In the genomic region with DNA sequence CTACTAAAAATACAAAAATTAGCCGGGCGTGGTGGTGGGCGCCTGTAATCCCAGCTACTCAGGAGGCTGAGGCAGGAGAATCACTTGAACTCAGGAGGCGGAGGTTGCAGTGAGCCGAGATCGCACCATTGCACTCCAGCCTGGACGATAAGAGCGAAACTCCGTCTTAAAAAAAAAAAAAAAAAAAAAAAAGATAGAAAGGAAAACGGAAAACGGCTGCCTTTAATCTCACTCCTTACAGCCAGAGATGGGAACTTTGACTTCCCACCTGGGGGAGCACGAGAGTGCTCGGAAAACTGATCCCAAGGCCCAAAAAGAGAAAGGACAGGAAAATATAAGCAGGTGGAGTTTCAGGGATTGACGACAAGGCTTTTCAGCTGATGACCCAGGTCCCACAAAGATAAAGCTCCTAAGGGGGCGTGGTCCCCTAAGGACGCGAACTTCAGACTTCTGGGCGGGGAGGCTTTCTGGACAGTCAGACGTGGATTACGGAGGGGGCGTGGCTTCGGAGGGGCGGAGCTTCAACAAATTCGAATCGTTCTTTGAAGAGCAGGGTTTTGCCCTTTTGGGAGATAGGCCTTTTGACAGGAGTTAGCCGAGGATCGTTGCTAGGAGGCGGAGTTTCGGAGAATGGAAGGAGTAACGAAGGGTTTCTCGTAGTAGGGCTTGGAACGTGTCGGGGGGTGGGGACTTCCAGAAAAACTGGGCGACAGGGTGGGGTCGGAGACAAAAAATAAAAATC, we compare ENCODE assay signal across 8 cellular contexts. TPM values are rescaled to one million over a fixed set of nuclear protein-coding genes. Genes with fewer than 3 reads are reported as not detected.
DNase-seq lines count a peak whose midpoint lies in the region; ATAC-seq, FAIRE-seq and TF ChIP-seq lines count a peak whose summit lies in the region.

No MANE protein-coding gene starts in this region.

- FAIRE-seq in A204.1 (lab: Jason Lieb, UNC) = peak; percentile 99

- peak overlapping the region; percentile 85 for H3K4me3 ChIP-seq in fibroblast of the aortic adventitia (ENCODE audit: low read depth, low read length)

- CTCF ChIA-PET in RWPE1 (lab: Yijun Ruan, JAX) = interaction anchor here (0.6 to 1.2 kb wide), 3 partner anchors 24 to 88 kb away, joined by 3 to 4 read pairs (median 3); no protein-coding TSS in a partner anchor

- TF ChIP-seq POLR2A in GM19193 (IDR thresholded peaks at IDR 0.05; ENCODE audit: extremely low read depth, insufficient read depth, insufficient read length) = peak; percentile 60

- intact Hi-C loops in activated T-helper 2 cell treated with anti-CD3 and anti-CD28 coated beads, Interferon-gamma antibody, Interleukin-2, Interleukin-4, amounts not matched to agents 10 μg/mL and 5 μg/mL and 100 μg/mL, durations not matched to agents 14 hours and 24 hours and 36 hours (cut with micrococcal nuclease) = loop anchor here (1.0 to 2.0 kb wide), 7 partner anchors 10 to 415 kb away; a partner anchor contains a TSS
- intact Hi-C loops in natural killer cell (cut with micrococcal nuclease) = loop anchor here (1.0 to 5.0 kb wide), 7 partner anchors 10 to 414 kb away; a partner anchor contains a TSS

- no peaks in the 10 kb centered on the region for H3K27me3 Mint-ChIP-seq in activated T-helper 2 cell treated with anti-CD3 and anti-CD28 coated beads, Interferon-gamma antibody, Interleukin-2, Interleukin-4, amounts not matched to agents 10 μg/mL and 5 μg/mL and 100 μg/mL, durations not matched to agents 14 hours and 24 hours and 36 hours (ENCODE audit: low read depth)
- H3K27me3 Mint-ChIP-seq in natural killer cell (ENCODE audit: low read depth in 2 of 2) = no peaks in the 10 kb centered on the region
- no peaks in the 10 kb centered on the region for H3K27me3 Mint-ChIP-seq in stimulated activated naive B cell treated with anti-CD40 and anti-IgM and Interleukin-4, amounts not matched to agents 10 μg/mL and 1 μg/mL and 100 μg/mL, for 72 hours

- POLR2A ChIA-PET in RWPE1 (lab: Yijun Ruan, JAX; ENCODE audit: low non-redundant PET) = interaction anchor here (0.7 to 3.9 kb wide), 6 partner anchors 10 to 415 kb away, joined by 3 to 24 read pairs (median 4); a partner anchor contains a TSS

- no peak overlapping the region for H3K4me3 Mint-ChIP-seq in activated T-helper 2 cell treated with anti-CD3 and anti-CD28 coated beads, Interferon-gamma antibody, Interleukin-2, Interleukin-4, amounts not matched to agents 10 μg/mL and 5 μg/mL and 100 μg/mL, durations not matched to agents 14 hours and 24 hours and 36 hours (ENCODE audit: low read depth)
- no peak overlapping the region for H3K4me3 Mint-ChIP-seq in natural killer cell
- H3K4me3 Mint-ChIP-seq in stimulated activated naive B cell treated with anti-CD40 and anti-IgM and Interleukin-4, amounts not matched to agents 10 μg/mL and 1 μg/mL and 100 μg/mL, for 72 hours = no peak overlapping the region

- no peaks in the 10 kb centered on the region for H3K9me3 Mint-ChIP-seq in activated T-helper 2 cell treated with anti-CD3 and anti-CD28 coated beads, Interferon-gamma antibody, Interleukin-2, Interleukin-4, amounts not matched to agents 10 μg/mL and 5 μg/mL and 100 μg/mL, durations not matched to agents 14 hours and 24 hours and 36 hours
- no peaks in the 10 kb centered on the region for H3K9me3 Mint-ChIP-seq in natural killer cell
- no peaks in the 10 kb centered on the region for H3K9me3 Mint-ChIP-seq in stimulated activated naive B cell treated with anti-CD40 and anti-IgM and Interleukin-4, amounts not matched to agents 10 μg/mL and 1 μg/mL and 100 μg/mL, for 72 hours

- TF ChIP-seq CTCF in RWPE1 (conservative IDR thresholded peaks at IDR 0.05; ENCODE audit: low read depth) (no peak), fibroblast of the aortic adventitia (IDR thresholded peaks at IDR 0.05; ENCODE audit: insufficient read depth, low read length) (peak; percentile 26), natural killer cell (IDR thresholded peaks at IDR 0.05) (no peak)

- DNase-seq in M059J (ENCODE audit: low read depth) = peak; percentile 100
- peak; percentile 84 for DNase-seq in RWPE1 (ENCODE audit: low spot score)
- peak; percentile 92 for DNase-seq in activated T-helper 2 cell treated with anti-CD3 and anti-CD28 coated beads, Interferon-gamma antibody, Interleukin-2, Interleukin-4, amounts not matched to agents 10 μg/mL and 5 μg/mL and 100 μg/mL, durations not matched to agents 14 hours and 24 hours and 36 hours (ENCODE audit: low spot score)
- DNase-seq in fibroblast of the aortic adventitia (ENCODE audit: low read depth) = peak; percentile 98
- peak; percentile 94 for DNase-seq in natural killer cell
- DNase-seq in stimulated activated naive B cell treated with anti-CD40 and anti-IgM and Interleukin-4, amounts not matched to agents 10 μg/mL and 1 μg/mL and 100 μg/mL, for 72 hours = peak; percentile 91

- peak; percentile 22 to 50 (median 30) for ATAC-seq in natural killer cell
- peak; percentile 30 to 35 for ATAC-seq in stimulated activated naive B cell treated with anti-CD40 and anti-IgM and Interleukin-4, amounts not matched to agents 10 μg/mL and 1 μg/mL and 100 μg/mL, for 72 hours (replicated peaks)

- peaks cover 36% of the 10 kb centered on the region for H3K4me1 Mint-ChIP-seq in activated T-helper 2 cell treated with anti-CD3 and anti-CD28 coated beads, Interferon-gamma antibody, Interleukin-2, Interleukin-4, amounts not matched to agents 10 μg/mL and 5 μg/mL and 100 μg/mL, durations not matched to agents 14 hours and 24 hours and 36 hours (ENCODE audit: low read depth)
- H3K4me1 Mint-ChIP-seq in natural killer cell = peaks cover 15 to 33% of the 10 kb centered on the region in 2 donors
- H3K4me1 Mint-ChIP-seq in stimulated activated naive B cell treated with anti-CD40 and anti-IgM and Interleukin-4, amounts not matched to agents 10 μg/mL and 1 μg/mL and 100 μg/mL, for 72 hours = peaks cover 37 to 49% of the 10 kb centered on the region in 2 donors

- H3K27ac ChIP-seq in RWPE1 = peak overlapping the region; percentile 100

- no peak overlapping the region for H3K27ac Mint-ChIP-seq in activated T-helper 2 cell treated with anti-CD3 and anti-CD28 coated beads, Interferon-gamma antibody, Interleukin-2, Interleukin-4, amounts not matched to agents 10 μg/mL and 5 μg/mL and 100 μg/mL, durations not matched to agents 14 hours and 24 hours and 36 hours
- H3K27ac Mint-ChIP-seq in natural killer cell = no peak overlapping the region
- H3K27ac Mint-ChIP-seq in stimulated activated naive B cell treated with anti-CD40 and anti-IgM and Interleukin-4, amounts not matched to agents 10 μg/mL and 1 μg/mL and 100 μg/mL, for 72 hours = no peak overlapping the region

- H3K36me3 Mint-ChIP-seq in activated T-helper 2 cell treated with anti-CD3 and anti-CD28 coated beads, Interferon-gamma antibody, Interleukin-2, Interleukin-4, amounts not matched to agents 10 μg/mL and 5 μg/mL and 100 μg/mL, durations not matched to agents 14 hours and 24 hours and 36 hours (ENCODE audit: low read depth) = peaks cover 33% of the 10 kb centered on the region
- no peaks in the 10 kb centered on the region for H3K36me3 Mint-ChIP-seq in natural killer cell
- peaks cover 20 to 30% of the 10 kb centered on the region in 2 donors for H3K36me3 Mint-ChIP-seq in stimulated activated naive B cell treated with anti-CD40 and anti-IgM and Interleukin-4, amounts not matched to agents 10 μg/mL and 1 μg/mL and 100 μg/mL, for 72 hours

RNA-seq across cellular contexts. Expression of a gene that starts 1.0 kb away (rescaled TPM):
- total RNA-seq in M059J (2014; rRNA removed; shearing (Covaris generic)) = 338 TPM in 2 replicates
- total RNA-seq in activated T-helper 2 cell treated with anti-CD3 and anti-CD28 coated beads, Interferon-gamma antibody, Interleukin-2, Interleukin-4, amounts not matched to agents 10 μg/mL and 5 μg/mL and 100 μg/mL, durations not matched to agents 14 hours and 24 hours and 36 hours = 169 and 178 TPM in 2 replicates
- 24.0 and 80.7 TPM in 2 replicates for total RNA-seq in fibroblast of the aortic adventitia (ENCODE audit: low replicate concordance)
- total RNA-seq in natural killer cell = 10 to 100 TPM in 2 of 3 donors, 1 to 10 TPM in 1; 8.5 to 13.0 (median 12.9) TPM

RNA-seq across cellular contexts. Expression of a gene that starts 3.0 kb away (rescaled TPM):
- total RNA-seq in M059J (2014; rRNA removed; shearing (Covaris generic)) = 64.4 and 84.5 TPM in 2 replicates
- 55.4 and 56.1 TPM in 2 replicates for total RNA-seq in activated T-helper 2 cell treated with anti-CD3 and anti-CD28 coated beads, Interferon-gamma antibody, Interleukin-2, Interleukin-4, amounts not matched to agents 10 μg/mL and 5 μg/mL and 100 μg/mL, durations not matched to agents 14 hours and 24 hours and 36 hours
- total RNA-seq in fibroblast of the aortic adventitia (ENCODE audit: low replicate concordance) (111 and 167 TPM in 2 replicates), natural killer cell (100 to 1,000 TPM in 1 of 3 donors, 10 to 100 TPM in 2; 94.6 to 112 (median 96.8) TPM)

RNA-seq across cellular contexts. Expression of a gene that starts 9.6 kb away (rescaled TPM):
- total RNA-seq in M059J (2014; rRNA removed; shearing (Covaris generic)) = 32.2 and 44.4 TPM in 2 replicates
- total RNA-seq in activated T-helper 2 cell treated with anti-CD3 and anti-CD28 coated beads, Interferon-gamma antibody, Interleukin-2, Interleukin-4, amounts not matched to agents 10 μg/mL and 5 μg/mL and 100 μg/mL, durations not matched to agents 14 hours and 24 hours and 36 hours = 54.9 and 60.2 TPM in 2 replicates
- total RNA-seq in fibroblast of the aortic adventitia (ENCODE audit: low replicate concordance) = 5.2 and 17.7 TPM in 2 replicates
- total RNA-seq in natural killer cell = 10 to 100 TPM; 32.1 to 47.6 (median 38.7) TPM

RNA-seq across cellular contexts. Expression of a gene that starts 11.9 kb away (rescaled TPM):
- 27.5 and 41.7 TPM in 2 replicates for total RNA-seq in M059J (2014; rRNA removed; shearing (Covaris generic))
- 30.4 and 30.6 TPM in 2 replicates for total RNA-seq in activated T-helper 2 cell treated with anti-CD3 and anti-CD28 coated beads, Interferon-gamma antibody, Interleukin-2, Interleukin-4, amounts not matched to agents 10 μg/mL and 5 μg/mL and 100 μg/mL, durations not matched to agents 14 hours and 24 hours and 36 hours
- total RNA-seq in fibroblast of the aortic adventitia (ENCODE audit: low replicate concordance) (7.8 and 18.0 TPM in 2 replicates), natural killer cell (10 to 100 TPM; 21.6 to 32.1 (median 27.5) TPM)

RNA-seq across cellular contexts. Expression of a gene that starts 17.6 kb away (rescaled TPM):
- total RNA-seq in M059J (2014; rRNA removed; shearing (Covaris generic)) = 66.7 and 97.9 TPM in 2 replicates
- total RNA-seq in activated T-helper 2 cell treated with anti-CD3 and anti-CD28 coated beads, Interferon-gamma antibody, Interleukin-2, Interleukin-4, amounts not matched to agents 10 μg/mL and 5 μg/mL and 100 μg/mL, durations not matched to agents 14 hours and 24 hours and 36 hours = 23.6 and 25.3 TPM in 2 replicates
- 36.2 and 122 TPM in 2 replicates for total RNA-seq in fibroblast of the aortic adventitia (ENCODE audit: low replicate concordance)
- total RNA-seq in natural killer cell = 100 to 1,000 TPM; 158 to 200 (median 197) TPM

Comparison
In these comparisons a context has a peak if more than half of its experiments do, and no peak if none do; other contexts are left out.
1. Peak in every context shown above with its lines: DNase-seq, ATAC-seq, H3K4me3 ChIP-seq and H3K27ac ChIP-seq.